Comparison of ENCODE assay signal across 28 cellular contexts in genomic region chr12:21860128-21860527, GRCh38.
"Had no signal": no experiment of that assay in that cellular context is flagged by ENCODE, and none has a peak within 500 bp of the region (broad histone marks: within the 10 kb centered on the region; RNA-seq: fewer than 3 reads in every experiment).

No MANE protein-coding gene starts in this region.

- H3K4me1 Mint-ChIP-seq: endodermal cell had no signal

- H3K4me3 ChIP-seq: colonic mucosa, coronary artery, dorsolateral prefrontal cortex, esophagus muscularis mucosa, esophagus squamous epithelium, gastrocnemius medialis, gastroesophageal sphincter, heart left ventricle had no signal

- H3K36me3 ChIP-seq: colonic mucosa, esophagus squamous epithelium had no signal

- ATAC-seq: effector memory CD8-positive, alpha-beta T cell; esophagus mucosa; foreskin keratinocyte; gastrocnemius medialis; gastroesophageal sphincter; heart left ventricle had no signal

- H3K9me3 ChIP-seq: colonic mucosa, esophagus muscularis mucosa, esophagus squamous epithelium, gastrocnemius medialis, gastroesophageal sphincter, heart left ventricle had no signal

- FAIRE-seq: colon, endometrium, endothelial cell of umbilical vein, frontal cortex had no signal

- H3K4me3 Mint-ChIP-seq: dendritic cell treated with granulocyte-macrophage colony-stimulating factor and Interleukin-4, amounts not matched to agents 40 ng/mL and 50 ng/mL, for 4 days; effector memory CD8-positive, alpha-beta T cell; endodermal cell had no signal

- H3K27ac Mint-ChIP-seq: dendritic cell treated with granulocyte-macrophage colony-stimulating factor and Interleukin-4, amounts not matched to agents 40 ng/mL and 50 ng/mL, for 4 days; effector memory CD8-positive, alpha-beta T cell; endodermal cell had no signal

- H3K27ac ChIP-seq: colonic mucosa, coronary artery, dorsolateral prefrontal cortex, epithelial cell of prostate, esophagus muscularis mucosa, esophagus squamous epithelium, foreskin keratinocyte, gastrocnemius medialis, gastroesophageal sphincter, heart left ventricle had no signal

- H3K27me3 ChIP-seq: colonic mucosa, dorsolateral prefrontal cortex, esophagus muscularis mucosa, esophagus squamous epithelium, foreskin keratinocyte, gastrocnemius medialis, gastroesophageal sphincter, heart left ventricle had no signal

- H3K4me1 ChIP-seq: colonic mucosa, esophagus squamous epithelium, foreskin keratinocyte, gastrocnemius medialis had no signal

- DNase-seq: colonic mucosa; cortex of kidney; dermis blood vessel endothelial cell; dorsolateral prefrontal cortex; effector CD4-positive, alpha-beta T cell; effector CD8-positive, alpha-beta T cell; effector memory CD4-positive, alpha-beta T cell; effector memory CD8-positive, alpha-beta T cell; endodermal cell; erythroblast; esophagus squamous epithelium; foreskin fibroblast; foreskin keratinocyte; foreskin melanocyte; gastrocnemius medialis; glutamatergic neuron; head of caudate nucleus; heart left ventricle had no signal

- H3K9me3 Mint-ChIP-seq: endodermal cell had no signal
